18 cellular contexts compared by ENCODE assay signal in the genomic region with DNA sequence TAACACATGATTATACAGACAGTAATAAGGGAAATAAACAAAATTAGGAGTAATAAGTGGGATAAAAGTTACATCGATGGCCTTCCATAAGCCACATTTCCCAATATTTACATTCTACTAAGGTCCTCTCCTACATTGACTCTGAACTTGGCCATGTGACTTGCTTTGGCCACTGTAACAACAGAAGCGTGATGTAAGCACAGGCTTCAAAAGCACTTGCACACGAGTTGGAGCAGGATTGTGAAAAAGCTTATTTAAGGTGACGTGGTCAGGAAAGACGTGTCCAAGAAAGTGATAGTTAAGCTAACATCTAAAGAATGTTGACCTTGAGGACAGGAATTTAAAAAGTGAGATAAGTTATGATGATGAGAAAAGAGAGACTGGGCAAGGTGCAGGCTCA.
"Had no signal": no experiment of that assay in that cellular context is flagged by ENCODE, and none has a peak within 500 bp of the region (broad histone marks: within the 10 kb centered on the region; RNA-seq: fewer than 3 reads in every experiment).

No MANE protein-coding gene starts in this region.

- DNase-seq: activated CD4-positive, alpha-beta memory T cell treated with anti-CD3 and anti-CD28 coated beads for 36 hours; activated CD4-positive, alpha-beta T cell treated with anti-CD3 and anti-CD28 coated beads for 48 hours; activated gamma-delta T cell; cortex of kidney; heart right ventricle; left ventricle myocardium inferior; mammary epithelial cell; midbrain; nephron progenitor cell; pancreas; psoas muscle; stimulated activated CD4-positive, alpha-beta T cell treated with anti-CD3 and anti-CD28 coated beads, Interleukin-4, amount 100 ng/mL, for 24 hours; stimulated activated naive CD8-positive, alpha-beta T cell treated with anti-CD3 and anti-CD28 coated beads, Interleukin-15, amount 100 ng/mL, for 72 hours; tibial artery; uterus had no signal

- H3K36me3 Mint-ChIP-seq: activated CD4-positive, alpha-beta memory T cell treated with anti-CD3 and anti-CD28 coated beads for 36 hours; activated naive CD4-positive, alpha-beta T cell treated with anti-CD3 and anti-CD28 coated beads, Interleukin-2, amount 50 U/mL, for 72 hours had no signal

- H3K27me3 Mint-ChIP-seq: activated CD4-positive, alpha-beta memory T cell treated with anti-CD3 and anti-CD28 coated beads for 36 hours; central memory CD8-positive, alpha-beta T cell; stimulated activated naive CD8-positive, alpha-beta T cell treated with anti-CD3 and anti-CD28 coated beads, Interleukin-15, amount 100 ng/mL, for 72 hours had no signal

- H3K4me1 Mint-ChIP-seq: nephron progenitor cell had no signal

- H3K4me3 Mint-ChIP-seq: activated CD4-positive, alpha-beta memory T cell treated with anti-CD3 and anti-CD28 coated beads for 36 hours; central memory CD8-positive, alpha-beta T cell; nephron progenitor cell; stimulated activated naive CD8-positive, alpha-beta T cell treated with anti-CD3 and anti-CD28 coated beads, Interleukin-15, amount 100 ng/mL, for 72 hours; T-helper 1 cell treated with Interleukin-12 subunit alpha and Interleukin-12 subunit beta and Interleukin-4 antibody, amounts not matched to agents 30 μg/mL and 1 μg/mL, for 36 hours had no signal

- H3K27ac Mint-ChIP-seq: activated CD4-positive, alpha-beta memory T cell treated with anti-CD3 and anti-CD28 coated beads for 36 hours; activated naive CD4-positive, alpha-beta T cell treated with anti-CD3 and anti-CD28 coated beads, Interleukin-2, amount 50 U/mL, for 72 hours; nephron progenitor cell; T-helper 1 cell treated with Interleukin-12 subunit alpha and Interleukin-12 subunit beta and Interleukin-4 antibody, amounts not matched to agents 30 μg/mL and 1 μg/mL, for 36 hours had no signal

- ATAC-seq: activated naive CD4-positive, alpha-beta T cell treated with anti-CD3 and anti-CD28 coated beads, Interleukin-2, amount 50 U/mL, for 72 hours; heart right ventricle; pancreas; psoas muscle; stimulated activated naive CD8-positive, alpha-beta T cell treated with anti-CD3 and anti-CD28 coated beads, Interleukin-15, amount 100 ng/mL, for 72 hours had no signal

- H3K9me3 Mint-ChIP-seq: activated CD4-positive, alpha-beta memory T cell treated with anti-CD3 and anti-CD28 coated beads for 36 hours; activated naive CD4-positive, alpha-beta T cell treated with anti-CD3 and anti-CD28 coated beads, Interleukin-2, amount 50 U/mL, for 72 hours; central memory CD8-positive, alpha-beta T cell; nephron progenitor cell; stimulated activated naive CD8-positive, alpha-beta T cell treated with anti-CD3 and anti-CD28 coated beads, Interleukin-15, amount 100 ng/mL, for 72 hours; T-helper 1 cell treated with Interleukin-12 subunit alpha and Interleukin-12 subunit beta and Interleukin-4 antibody, amounts not matched to agents 30 μg/mL and 1 μg/mL, for 36 hours had no signal
